1 cellular context compared by ENCODE assay signal in genomic region chr1:23531695-23532094, GRCh38.
TF ChIP-seq lines count a peak whose summit lies in the region.

No MANE protein-coding gene starts in this region.

TF ChIP-seq in endothelial cell of umbilical vein, 7 proteins besides CTCF, POLR2A, EP300 and RAD21 (continued from another document):
- no peak for TF ChIP-seq JUN (IDR thresholded peaks at IDR 0.05; ENCODE audit: borderline replicate concordance, insufficient read depth, insufficient read length, low read depth)
